ENCODE assay signal across 13 cellular contexts in genomic region chr5:135219868-135220267, GRCh38.
"Had no signal": no experiment of that assay in that cellular context is flagged by ENCODE, and none has a peak within 500 bp of the region (broad histone marks: within the 10 kb centered on the region; RNA-seq: fewer than 3 reads in every experiment).

No MANE protein-coding gene starts in this region.

- ATAC-seq: activated T-cell treated with anti-CD3 and anti-CD28 coated beads, Interleukin-2, amount 50 U/mL, for 72 hours; gastroesophageal sphincter had no signal

- H3K4me1 ChIP-seq: tibial artery had no signal

- H3K4me3 ChIP-seq: ascending aorta, gastroesophageal sphincter, ovary, tibial artery had no signal

- H3K4me3 Mint-ChIP-seq: activated B cell treated with CpG ODN at 0.5 μM for 24 hours; activated CD4-positive, alpha-beta T cell treated with anti-CD3 and anti-CD28 coated beads, Interleukin-2, amount 10 ng/mL, durations not matched to agents 7 days and 5 days; activated T-cell treated with anti-CD3 and anti-CD28 coated beads, Interleukin-2, amount 50 U/mL, for 72 hours; mesothelial cell of epicardium; neural crest cell; T-helper 1 cell treated with Interleukin-12 subunit alpha and Interleukin-12 subunit beta and Interleukin-4 antibody, amounts not matched to agents 30 μg/mL and 1 μg/mL, for 36 hours had no signal

- H3K27me3 ChIP-seq: ascending aorta, gastroesophageal sphincter, ovary, tibial artery had no signal

- H3K36me3 ChIP-seq: ascending aorta, gastroesophageal sphincter, ovary, tibial artery had no signal

- H3K4me1 Mint-ChIP-seq: activated B cell treated with CpG ODN at 0.5 μM for 24 hours; activated CD4-positive, alpha-beta T cell treated with anti-CD3 and anti-CD28 coated beads, Interleukin-2, amount 10 ng/mL, durations not matched to agents 7 days and 5 days had no signal

- H3K9me3 Mint-ChIP-seq: activated B cell treated with CpG ODN at 0.5 μM for 24 hours; activated CD4-positive, alpha-beta T cell treated with anti-CD3 and anti-CD28 coated beads, Interleukin-2, amount 10 ng/mL, durations not matched to agents 7 days and 5 days; activated T-cell treated with anti-CD3 and anti-CD28 coated beads, Interleukin-2, amount 50 U/mL, for 72 hours; mesothelial cell of epicardium; neural crest cell; T-helper 1 cell treated with Interleukin-12 subunit alpha and Interleukin-12 subunit beta and Interleukin-4 antibody, amounts not matched to agents 30 μg/mL and 1 μg/mL, for 36 hours had no signal

- H3K27ac ChIP-seq: gastroesophageal sphincter, ovary, tibial artery had no signal

- H3K9me3 ChIP-seq: ascending aorta, gastroesophageal sphincter, ovary, tibial artery had no signal

- DNase-seq: activated B cell treated with CpG ODN at 0.5 μM for 24 hours; activated CD4-positive, alpha-beta T cell treated with anti-CD3 and anti-CD28 coated beads, Interleukin-2, amount 10 ng/mL, durations not matched to agents 7 days and 5 days; activated naive CD4-positive, alpha-beta T cell; activated T-cell treated with anti-CD3 and anti-CD28 coated beads, Interleukin-2, amount 50 U/mL, for 72 hours; effector CD4-positive, alpha-beta T cell; stimulated activated CD4-positive, alpha-beta T cell treated with anti-CD3 and anti-CD28 coated beads, Interleukin-4, amount 100 ng/mL, for 4 hours had no signal

- H3K36me3 Mint-ChIP-seq: mesothelial cell of epicardium had no signal

- H3K27ac Mint-ChIP-seq: activated B cell treated with CpG ODN at 0.5 μM for 24 hours; activated CD4-positive, alpha-beta T cell treated with anti-CD3 and anti-CD28 coated beads, Interleukin-2, amount 10 ng/mL, durations not matched to agents 7 days and 5 days; activated T-cell treated with anti-CD3 and anti-CD28 coated beads, Interleukin-2, amount 50 U/mL, for 72 hours; T-helper 1 cell treated with Interleukin-12 subunit alpha and Interleukin-12 subunit beta and Interleukin-4 antibody, amounts not matched to agents 30 μg/mL and 1 μg/mL, for 36 hours had no signal
